Comparison of ENCODE assay signal across 8 cellular contexts in the genomic region with DNA sequence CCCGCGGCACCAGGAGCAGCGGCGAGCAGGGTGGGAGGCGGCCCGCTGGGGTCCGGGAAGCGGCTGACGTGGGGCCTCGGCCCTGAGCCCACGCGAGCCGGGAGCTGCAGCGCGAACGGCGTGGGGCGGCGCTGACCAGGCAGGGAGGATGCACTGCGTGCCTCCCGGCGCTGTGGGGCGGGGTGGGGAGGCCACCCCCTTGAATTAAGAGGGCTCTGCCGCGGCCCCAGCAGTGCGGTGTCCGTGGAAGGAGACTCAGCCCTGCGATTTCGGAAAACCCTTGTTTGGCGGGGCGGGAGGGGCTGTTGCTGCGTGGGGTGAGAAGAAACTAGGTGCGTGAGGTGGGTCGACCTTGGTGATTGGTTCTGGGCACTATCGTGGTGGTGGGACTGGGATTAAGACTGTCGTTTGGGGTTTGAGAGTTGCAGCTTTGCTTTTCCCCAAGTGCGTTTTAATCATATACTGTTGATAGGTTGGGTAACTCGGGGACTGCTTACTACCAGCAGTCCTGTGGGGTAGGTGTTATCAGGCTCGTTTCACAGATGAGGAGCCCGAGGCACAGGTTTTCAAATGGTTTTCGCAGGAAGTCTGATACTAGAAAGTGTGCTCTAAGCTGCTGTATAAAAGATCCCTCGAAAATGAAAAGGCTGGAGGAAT. TPM values are rescaled to one million over a fixed set of nuclear protein-coding genes. Genes with fewer than 3 reads are reported as not detected.
DNase-seq lines count a peak whose midpoint lies in the region; ATAC-seq, FAIRE-seq and TF ChIP-seq lines count a peak whose summit lies in the region.

No MANE protein-coding gene starts in this region.

- CTCF ChIA-PET in HEK293T (lab: Yijun Ruan, JAX): interaction anchor here (0.9 to 1.2 kb wide), 5 partner anchors 39 to 155 kb away, joined by 4 to 8 read pairs (median 4); no protein-coding TSS in a partner anchor

- H3K36me3 ChIP-seq in gastroesophageal sphincter: no peaks in the 10 kb centered on the region

- H3K36me3 Mint-ChIP-seq in activated T-helper 1 cell treated with anti-CD3 and anti-CD28 coated beads, Interleukin-12 subunit alpha, Interleukin-12 subunit beta, Interleukin-2, Interleukin-4 antibody, amounts not matched to agents 30 ng/mL and 10 ng/mL and 1 ng/mL, durations not matched to agents 14 hours and 24 hours and 36 hours (ENCODE audit: low read depth): peaks cover 2% of the 10 kb centered on the region

- peak; percentile 18; the same call in 1 of the 3 replicates for TF ChIP-seq CTCF in GM12872 (IDR thresholded peaks at IDR 0.05; ENCODE audit: insufficient read depth, low read depth, low read length)
- no peak for TF ChIP-seq CTCF in gastroesophageal sphincter (IDR thresholded peaks at IDR 0.05)

- FAIRE-seq in HTR-8/SVneo (lab: Jason Lieb, UNC): no peak

- peak overlapping the region; percentile 66 to 97 for H3K4me3 ChIP-seq in gastroesophageal sphincter

- H3K4me3 Mint-ChIP-seq in activated T-helper 1 cell treated with anti-CD3 and anti-CD28 coated beads, Interleukin-12 subunit alpha, Interleukin-12 subunit beta, Interleukin-2, Interleukin-4 antibody, amounts not matched to agents 30 ng/mL and 10 ng/mL and 1 ng/mL, durations not matched to agents 14 hours and 24 hours and 36 hours: no peak overlapping the region

- intact Hi-C loops in activated T-helper 1 cell treated with anti-CD3 and anti-CD28 coated beads, Interleukin-12 subunit alpha, Interleukin-12 subunit beta, Interleukin-2, Interleukin-4 antibody, amounts not matched to agents 30 ng/mL and 10 ng/mL and 1 ng/mL, durations not matched to agents 14 hours and 24 hours and 36 hours (cut with micrococcal nuclease): loop anchor here (1.0 to 5.0 kb wide), 5 partner anchors 41 to 1726 kb away; partner anchors contain the start of gene CUL3
- intact Hi-C loops in posterior vena cava (cut with DNase I): no loop called here

- no peak for TF ChIP-seq POLR2A in gastroesophageal sphincter (IDR thresholded peaks at IDR 0.05)

- H3K9me3 Mint-ChIP-seq in activated T-helper 1 cell treated with anti-CD3 and anti-CD28 coated beads, Interleukin-12 subunit alpha, Interleukin-12 subunit beta, Interleukin-2, Interleukin-4 antibody, amounts not matched to agents 30 ng/mL and 10 ng/mL and 1 ng/mL, durations not matched to agents 14 hours and 24 hours and 36 hours: no peaks in the 10 kb centered on the region

- WGBS in gastroesophageal sphincter (ENCODE audit: low coverage in 1 of 2), 2 donors: 0 to 1% methylated on average over 6 to 19 of the region's 42 CpGs

- H3K27ac ChIP-seq in gastroesophageal sphincter: peak overlapping the region; percentile 80 to 99 (median 98)

- peak overlapping the region; percentile 98 for H3K27ac Mint-ChIP-seq in activated T-helper 1 cell treated with anti-CD3 and anti-CD28 coated beads, Interleukin-12 subunit alpha, Interleukin-12 subunit beta, Interleukin-2, Interleukin-4 antibody, amounts not matched to agents 30 ng/mL and 10 ng/mL and 1 ng/mL, durations not matched to agents 14 hours and 24 hours and 36 hours

- peak; percentile 30 for DNase-seq in HEK293T (ENCODE audit: extremely low spot score)
- peak; percentile 17 for DNase-seq in NCI-H748 treated with DMSO at 0.1 percent for 48 hours (lab: John Stamatoyannopoulos, UW)
- peak; percentile 26 for DNase-seq in activated T-helper 1 cell treated with anti-CD3 and anti-CD28 coated beads, Interleukin-12 subunit alpha, Interleukin-12 subunit beta, Interleukin-2, Interleukin-4 antibody, amounts not matched to agents 30 ng/mL and 10 ng/mL and 1 ng/mL, durations not matched to agents 14 hours and 24 hours and 36 hours (ENCODE audit: low spot score)
- DNase-seq in posterior vena cava (ENCODE audit: low spot score): peak; percentile 87
- no peak for DNase-seq in HTR-8/SVneo (ENCODE audit: insufficient read length, low spot score)
- no peak for DNase-seq in kidney glomerular epithelial cell (lab: John Stamatoyannopoulos, UW)

- peaks cover 3 to 62% (median 25%) of the 10 kb centered on the region in 3 donors for H3K4me1 ChIP-seq in gastroesophageal sphincter

- POLR2A ChIA-PET in HEK293T (lab: Yijun Ruan, JAX): interaction anchor here (0.7 to 3.5 kb wide), 8 partner anchors 10 to 154 kb away, joined by 3 to 13 read pairs (median 4); no protein-coding TSS in a partner anchor

- TF ChIP-seq EP300 in gastroesophageal sphincter (IDR thresholded peaks at IDR 0.05): no peak

- ATAC-seq in gastroesophageal sphincter: peak; percentile 64

- H3K27me3 Mint-ChIP-seq in activated T-helper 1 cell treated with anti-CD3 and anti-CD28 coated beads, Interleukin-12 subunit alpha, Interleukin-12 subunit beta, Interleukin-2, Interleukin-4 antibody, amounts not matched to agents 30 ng/mL and 10 ng/mL and 1 ng/mL, durations not matched to agents 14 hours and 24 hours and 36 hours (ENCODE audit: insufficient read depth): peaks cover 13% of the 10 kb centered on the region

- no peaks in the 10 kb centered on the region for H3K27me3 ChIP-seq in gastroesophageal sphincter

- H3K4me1 Mint-ChIP-seq in activated T-helper 1 cell treated with anti-CD3 and anti-CD28 coated beads, Interleukin-12 subunit alpha, Interleukin-12 subunit beta, Interleukin-2, Interleukin-4 antibody, amounts not matched to agents 30 ng/mL and 10 ng/mL and 1 ng/mL, durations not matched to agents 14 hours and 24 hours and 36 hours (ENCODE audit: low read depth): peaks cover 9% of the 10 kb centered on the region

- no peaks in the 10 kb centered on the region for H3K9me3 ChIP-seq in gastroesophageal sphincter

TF ChIP-seq in HEK293T, 16 proteins besides CTCF, POLR2A, EP300 and RAD21:
- TF ChIP-seq SUZ12 (IDR thresholded peaks at IDR 0.05) (no peak), NFRKB (IDR thresholded peaks at IDR 0.05) (no peak), CTBP1 (IDR thresholded peaks at IDR 0.05; ENCODE audit: borderline replicate concordance) (no peak), ELF4 (IDR thresholded peaks at IDR 0.05) (no peak), HDGF (IDR thresholded peaks at IDR 0.05; ENCODE audit: borderline replicate concordance) (no peak), FOXA1 (IDR thresholded peaks at IDR 0.05) (no peak), ARNT (IDR thresholded peaks at IDR 0.05) (no peak), TARDBP (IDR thresholded peaks at IDR 0.05) (no peak), BHLHE40 (IDR thresholded peaks at IDR 0.05; ENCODE audit: borderline replicate concordance) (no peak), L3MBTL2 (conservative IDR thresholded peaks at IDR 0.05) (no peak), FOXM1 (IDR thresholded peaks at IDR 0.05; ENCODE audit: borderline replicate concordance) (no peak), LEF1 (IDR thresholded peaks at IDR 0.05; ENCODE audit: borderline replicate concordance) (no peak), ZNF384 (IDR thresholded peaks at IDR 0.05) (no peak), FOXK2 (IDR thresholded peaks at IDR 0.05) (no peak), SP1 (IDR thresholded peaks at IDR 0.05) (no peak)
- TF ChIP-seq, protein P1, sequence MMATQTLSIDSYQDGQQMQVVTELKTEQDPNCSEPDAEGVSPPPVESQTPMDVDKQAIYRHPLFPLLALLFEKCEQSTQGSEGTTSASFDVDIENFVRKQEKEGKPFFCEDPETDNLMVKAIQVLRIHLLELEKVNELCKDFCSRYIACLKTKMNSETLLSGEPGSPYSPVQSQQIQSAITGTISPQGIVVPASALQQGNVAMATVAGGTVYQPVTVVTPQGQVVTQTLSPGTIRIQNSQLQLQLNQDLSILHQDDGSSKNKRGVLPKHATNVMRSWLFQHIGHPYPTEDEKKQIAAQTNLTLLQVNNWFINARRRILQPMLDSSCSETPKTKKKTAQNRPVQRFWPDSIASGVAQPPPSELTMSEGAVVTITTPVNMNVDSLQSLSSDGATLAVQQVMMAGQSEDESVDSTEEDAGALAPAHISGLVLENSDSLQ (IDR thresholded peaks at IDR 0.05): no peak

RNA-seq across cellular contexts. Expression of gene ACSL3, which starts 0.7 kb away (rescaled TPM):
- 75.4 and 79.4 TPM in 2 replicates for total RNA-seq in activated T-helper 1 cell treated with anti-CD3 and anti-CD28 coated beads, Interleukin-12 subunit alpha, Interleukin-12 subunit beta, Interleukin-2, Interleukin-4 antibody, amounts not matched to agents 30 ng/mL and 10 ng/mL and 1 ng/mL, durations not matched to agents 14 hours and 24 hours and 36 hours
- total RNA-seq in gastroesophageal sphincter: 10 to 100 TPM; 46.5 to 71.6 (median 52.1) TPM
- total RNA-seq in posterior vena cava: 10 to 100 TPM; 52.2 to 54.6 TPM

Comparison
In these comparisons a context has a peak if more than half of its experiments do, and no peak if none do; other contexts are left out.
1. DNase-seq: peak in HEK293T (single experiment), NCI-H748 treated with DMSO at 0.1 percent for 48 hours (single experiment), activated T-helper 1 cell treated with anti-CD3 and anti-CD28 coated beads, Interleukin-12 subunit alpha, Interleukin-12 subunit beta, Interleukin-2, Interleukin-4 antibody, amounts not matched to agents 30 ng/mL and 10 ng/mL and 1 ng/mL, durations not matched to agents 14 hours and 24 hours and 36 hours (single experiment) and posterior vena cava (single experiment); none in HTR-8/SVneo (single experiment) and kidney glomerular epithelial cell (single experiment).